ENCODE assay signal across 22 cellular contexts in the genomic region with DNA sequence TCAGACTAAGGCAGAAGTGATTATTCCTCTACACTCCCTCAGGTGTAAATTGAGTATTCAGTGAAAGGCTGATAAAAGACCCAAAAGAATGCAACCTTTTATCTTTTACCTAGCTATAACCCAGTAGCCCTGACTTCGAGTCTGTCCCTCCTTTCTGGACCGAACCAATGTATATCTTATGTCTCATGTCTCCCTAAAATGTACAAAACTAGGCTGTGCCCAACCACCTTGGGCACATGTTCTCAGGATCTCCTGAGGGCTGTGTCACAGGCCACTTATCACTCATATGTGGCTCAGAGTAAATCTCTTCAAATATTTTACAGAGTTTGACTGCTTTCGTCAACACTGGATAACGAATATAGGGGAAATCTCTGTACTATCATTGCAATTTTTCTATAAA. TPM values are rescaled to one million over a fixed set of nuclear protein-coding genes. Genes with fewer than 3 reads are reported as not detected.
A peak's percentile ranks its signal among the peaks of the same experiment; 100 is the strongest.
DNase-seq lines count a peak whose midpoint lies in the region; ATAC-seq, FAIRE-seq and TF ChIP-seq lines count a peak whose summit lies in the region.
"Had no signal": no experiment of that assay in that cellular context is flagged by ENCODE, and none has a peak within 500 bp of the region (broad histone marks: within the 10 kb centered on the region; RNA-seq: fewer than 3 reads in every experiment).

No MANE protein-coding gene starts in this region.

- H3K4me2 ChIP-seq in parathyroid adenoma (ENCODE audit: low read length) = no peak overlapping the region
- H3K4me2 ChIP-seq: BLaER1, GM23338 had no signal

- H3K9me3 Mint-ChIP-seq in endodermal cell = peaks cover 23% of the 10 kb centered on the region

- H3K4me1 Mint-ChIP-seq in endodermal cell = peaks cover 31% of the 10 kb centered on the region

- TF ChIP-seq POLR2A in GM12891 (IDR thresholded peaks at IDR 0.05; ENCODE audit: low read depth, low read length) = no peak

- H3K9ac ChIP-seq in endodermal cell (ENCODE audit: extremely low read depth, low read length, poor library complexity, severe bottlenecking) (no peak overlapping the region), parathyroid adenoma (no peak overlapping the region)
- H3K9ac ChIP-seq: BLaER1 had no signal

- H3K79me2 ChIP-seq in parathyroid adenoma = peaks cover 13% of the 10 kb centered on the region

- peak overlapping the region; percentile 21 for H3K4me3 ChIP-seq in endodermal cell (ENCODE audit: low read length)
- H3K4me3 ChIP-seq in parathyroid adenoma (ENCODE audit: low read depth, low read length) = no peak overlapping the region
- no peak overlapping the region for H3K4me3 ChIP-seq in brain microvascular endothelial cell (ENCODE audit: low read depth, low read length)
- H3K4me3 ChIP-seq: BLaER1, GM23338 had no signal

- peak overlapping the region; percentile 19 for H2AFZ ChIP-seq in parathyroid adenoma
- H2AFZ ChIP-seq: GM23338 had no signal

- H3K9me3 ChIP-seq in endodermal cell (ENCODE audit: control insufficient read depth, low read length) = peaks cover 21% of the 10 kb centered on the region
- H3K9me3 ChIP-seq in parathyroid adenoma (ENCODE audit: control insufficient read depth, low read length) = peaks cover 5% of the 10 kb centered on the region

- no peaks in the 10 kb centered on the region for H3K27me3 ChIP-seq in endodermal cell (ENCODE audit: control insufficient read depth, insufficient read depth, low read length, poor library complexity, severe bottlenecking)
- H3K27me3 ChIP-seq in parathyroid adenoma (ENCODE audit: control insufficient read depth, insufficient read depth, low read length) = no peaks in the 10 kb centered on the region
- H3K27me3 ChIP-seq in brain microvascular endothelial cell (replicated peaks) = no peaks in the 10 kb centered on the region
- H3K27me3 ChIP-seq: BLaER1 had no signal

- WGBS in endodermal cell (ENCODE audit: insufficient coverage in 1 of 2, insufficient read length in 1 of 2), 2 experiments = 92% methylated on average over 4 of the region's 4 CpGs; no CpG with 5 or more reads in 1 of the 2 experiments

- H3K36me3 ChIP-seq in endodermal cell (ENCODE audit: control insufficient read depth, insufficient read depth, low read length) (peaks cover 2% of the 10 kb centered on the region), parathyroid adenoma (ENCODE audit: control insufficient read depth, insufficient read depth, low read length) (no peaks in the 10 kb centered on the region), brain microvascular endothelial cell (replicated peaks) (no peaks in the 10 kb centered on the region)

- TF ChIP-seq CTCF in endodermal cell (conservative IDR thresholded peaks at IDR 0.05) (no peak), parathyroid adenoma (IDR thresholded peaks at IDR 0.05) (no peak), brain microvascular endothelial cell (IDR thresholded peaks at IDR 0.05; ENCODE audit: low read depth, low read length, missing control alignments) (no peak)

- H3K36me3 Mint-ChIP-seq in endodermal cell (ENCODE audit: low read depth) = peaks cover 15% of the 10 kb centered on the region

- ATAC-seq in GM21381 (IDR thresholded peaks at IDR 0.05; ENCODE audit: unreplicated experiment) (no peak), esophagus mucosa (no peak)
- ATAC-seq: CD8-positive, alpha-beta T cell; GM23338; HCT116 had no signal

- H3K27ac Mint-ChIP-seq in endodermal cell = peak overlapping the region; percentile 55
- H3K27ac Mint-ChIP-seq: B cell; CD8-positive, alpha-beta T cell; GM23338; H9; HFFc6 had no signal

- peak; percentile 9 for FAIRE-seq in GM12891 (lab: Jason Lieb, UNC)
- FAIRE-seq: A204.1 had no signal

- H3K27ac ChIP-seq in endodermal cell (ENCODE audit: low read depth, low read length) = no peak overlapping the region
- peak overlapping the region; percentile 74 for H3K27ac ChIP-seq in parathyroid adenoma
- no peak overlapping the region for H3K27ac ChIP-seq in brain microvascular endothelial cell
- H3K27ac ChIP-seq: 22Rv1, BLaER1, C4-2B had no signal

- H3K4me1 ChIP-seq in endodermal cell (ENCODE audit: control insufficient read depth, insufficient read depth, low read length) (peaks cover 2% of the 10 kb centered on the region), parathyroid adenoma (peaks cover 12% of the 10 kb centered on the region)
- H3K4me1 ChIP-seq: BLaER1, Caco-2 had no signal

- DNase-seq in DMS 273 (lab: John Stamatoyannopoulos, UW; ENCODE audit: unreplicated experiment) = peak; percentile 18
- no peak for DNase-seq in DMS 273 treated with DMSO at 0.1 percent for 48 hours (lab: John Stamatoyannopoulos, UW)
- no peak for DNase-seq in GM12891 (ENCODE audit: insufficient read length, low spot score)
- no peak for DNase-seq in endodermal cell
- no peak for DNase-seq in brain microvascular endothelial cell
- DNase-seq: Caco-2; CD4-positive, CD25-positive, alpha-beta regulatory T cell; CD8-positive, alpha-beta T cell; DMS53; DND-41; H9; HFFc6 had no signal

- no peaks in the 10 kb centered on the region for H3K27me3 Mint-ChIP-seq in endodermal cell (ENCODE audit: insufficient read depth)
- H3K27me3 Mint-ChIP-seq: B cell; CD4-positive, CD25-positive, alpha-beta regulatory T cell had no signal

- in situ Hi-C loops in brain microvascular endothelial cell (cut with HindIII; ENCODE audit: low pct_ligation_motif_present, low sequenced_read_pairs) = no loop called here

- H3K4me3 Mint-ChIP-seq in endodermal cell = no peak overlapping the region
- H3K4me3 Mint-ChIP-seq: B cell; CD4-positive, CD25-positive, alpha-beta regulatory T cell; CD8-positive, alpha-beta T cell; GM23338; H9; HFFc6 had no signal

TF ChIP-seq in GM12891, 5 proteins besides CTCF, POLR2A, EP300 and RAD21:
- TF ChIP-seq POU2F2 (IDR thresholded peaks at IDR 0.05; ENCODE audit: low read depth, low read length) (no peak), TAF1 (IDR thresholded peaks at IDR 0.05; ENCODE audit: low read depth, low read length) (no peak), PAX5 (IDR thresholded peaks at IDR 0.05; ENCODE audit: insufficient read depth, low read length, severe bottlenecking) (no peak), SPI1 (IDR thresholded peaks at IDR 0.05; ENCODE audit: low read depth, low read length) (no peak), POLR2AphosphoS5 (IDR thresholded peaks at IDR 0.05; ENCODE audit: low read depth, low read length) (no peak)

RNA-seq across cellular contexts. Expression of a gene that starts 12.7 kb away (rescaled TPM):
- polyA plus RNA-seq in GM12891 (2012; ENCODE audit: low read depth, missing spikeins) = 6.1 TPM
- total RNA-seq in endodermal cell (1 to 10 TPM; 7.4 to 8.6 TPM), esophagus mucosa (13.0 TPM)
- 10.4 TPM for polyA plus RNA-seq in endodermal cell (2013, experiment 1 of 2)
- polyA plus RNA-seq in endodermal cell (2013, experiment 2 of 2) = 7.5 TPM
